ENCODE assay signal across 8 cellular contexts in the genomic region with DNA sequence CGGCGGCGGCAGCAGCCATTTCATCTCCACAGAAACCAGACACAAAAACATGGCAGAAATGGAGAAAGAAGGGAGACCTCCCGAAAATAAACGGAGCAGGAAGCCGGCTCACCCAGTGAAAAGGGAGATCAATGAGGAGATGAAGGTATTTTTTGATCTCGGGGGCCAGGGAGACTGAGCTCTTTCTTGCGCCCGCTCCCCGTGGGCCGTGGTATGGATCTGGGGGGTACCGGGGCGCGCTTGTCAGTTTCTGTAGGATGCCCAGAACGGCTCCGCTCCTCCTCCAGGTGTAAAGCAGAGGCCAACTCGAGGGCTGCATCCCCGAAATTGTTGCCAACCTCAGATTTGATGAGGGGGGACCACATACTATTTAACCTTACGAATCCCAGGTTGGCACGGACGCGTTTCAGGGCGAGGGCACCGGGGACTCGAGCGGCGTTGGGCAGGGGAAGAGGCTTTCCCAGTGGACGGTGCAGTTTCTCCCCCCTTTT. TPM values are rescaled to one million over a fixed set of nuclear protein-coding genes. Genes with fewer than 3 reads are reported as not detected.
DNase-seq lines count a peak whose midpoint lies in the region; ATAC-seq and TF ChIP-seq lines count a peak whose summit lies in the region.

No MANE protein-coding gene starts in this region.

- TF ChIP-seq CTCF in gastrocnemius medialis (IDR thresholded peaks at IDR 0.05 in 4 of 5, conservative IDR thresholded peaks at IDR 0.05 in 1 of 5) = no peak

- no peaks in the 10 kb centered on the region for H3K27me3 ChIP-seq in gastrocnemius medialis

- H3K27ac ChIP-seq in gastrocnemius medialis = peak overlapping the region; percentile 90 to 95 (median 92)

- intact Hi-C loops in left ventricle myocardium superior (cut with micrococcal nuclease) (loop anchor here (5.0 kb wide), 1 partner anchor 167 kb away; no protein-coding TSS in a partner anchor), gastrocnemius medialis (cut with DNase I; ENCODE audit: low total_unique reads) (loop anchor here (5.0 to 10.0 kb wide), 5 partner anchors 52 to 1696 kb away; no protein-coding TSS in a partner anchor)

- no peaks in the 10 kb centered on the region for H3K36me3 Mint-ChIP-seq in T-helper 2 cell treated with Interferon-gamma antibody and Interleukin-4, amounts not matched to agents 5 μg/mL and 100 μg/mL, for 36 hours (ENCODE audit: low read depth)
- no peaks in the 10 kb centered on the region for H3K36me3 Mint-ChIP-seq in activated CD4-positive, alpha-beta memory T cell treated with anti-CD3 and anti-CD28 coated beads, Interleukin-2, amount 10 ng/mL, durations not matched to agents 7 days and 5 days (ENCODE audit: low read depth)

- no peak for DNase-seq in T-helper 2 cell treated with Interferon-gamma antibody and Interleukin-4, amounts not matched to agents 5 μg/mL and 100 μg/mL, for 36 hours (ENCODE audit: low spot score)
- DNase-seq in T-helper 2 cell = no peak
- DNase-seq in activated CD4-positive, alpha-beta memory T cell treated with anti-CD3 and anti-CD28 coated beads, Interleukin-2, amount 10 ng/mL, durations not matched to agents 7 days and 5 days = no peak
- DNase-seq in left ventricle myocardium superior = peak; percentile 41
- DNase-seq in gastrocnemius medialis = peak in 1 of 2 donors; percentile 21
- no peak for DNase-seq in NCI-H146 (lab: John Stamatoyannopoulos, UW)
- no peak for DNase-seq in activated effector memory CD4-positive, alpha-beta T cell treated with anti-CD3 and anti-CD28 coated beads, Interleukin-2, amount 50 U/mL, for 16 hours
- no peak for DNase-seq in NCI-H128 (lab: John Stamatoyannopoulos, UW; ENCODE audit: unreplicated experiment)

- H3K9me3 Mint-ChIP-seq in T-helper 2 cell treated with Interferon-gamma antibody and Interleukin-4, amounts not matched to agents 5 μg/mL and 100 μg/mL, for 36 hours = no peaks in the 10 kb centered on the region
- H3K9me3 Mint-ChIP-seq in activated CD4-positive, alpha-beta memory T cell treated with anti-CD3 and anti-CD28 coated beads, Interleukin-2, amount 10 ng/mL, durations not matched to agents 7 days and 5 days = no peaks in the 10 kb centered on the region

- peaks cover 7% of the 10 kb centered on the region for H3K4me1 Mint-ChIP-seq in T-helper 2 cell treated with Interferon-gamma antibody and Interleukin-4, amounts not matched to agents 5 μg/mL and 100 μg/mL, for 36 hours (ENCODE audit: low read depth)
- H3K4me1 Mint-ChIP-seq in activated CD4-positive, alpha-beta memory T cell treated with anti-CD3 and anti-CD28 coated beads, Interleukin-2, amount 10 ng/mL, durations not matched to agents 7 days and 5 days = peaks cover 24% of the 10 kb centered on the region

- H3K4me3 ChIP-seq in gastrocnemius medialis = peak overlapping the region; percentile 69 to 94 (median 84)

- CTCF ChIA-PET in activated CD4-positive, alpha-beta memory T cell treated with anti-CD3 and anti-CD28 coated beads, Interleukin-2, amount 10 ng/mL, durations not matched to agents 7 days and 5 days (lab: Charles Lee) = no interaction called here

- H3K9me3 ChIP-seq in gastrocnemius medialis = no peaks in the 10 kb centered on the region

- TF ChIP-seq POLR2A in gastrocnemius medialis (IDR thresholded peaks at IDR 0.05) = no peak

- no peak overlapping the region for H3K27ac Mint-ChIP-seq in T-helper 2 cell treated with Interferon-gamma antibody and Interleukin-4, amounts not matched to agents 5 μg/mL and 100 μg/mL, for 36 hours
- H3K27ac Mint-ChIP-seq in activated CD4-positive, alpha-beta memory T cell treated with anti-CD3 and anti-CD28 coated beads, Interleukin-2, amount 10 ng/mL, durations not matched to agents 7 days and 5 days = no peak overlapping the region

- POLR2A ChIA-PET in activated CD4-positive, alpha-beta memory T cell treated with anti-CD3 and anti-CD28 coated beads, Interleukin-2, amount 10 ng/mL, durations not matched to agents 7 days and 5 days (lab: Charles Lee) = interaction anchor here (1.5 kb wide), 1 partner anchor 31 kb away, joined by 10 read pairs; a partner anchor contains a TSS

- H3K4me1 ChIP-seq in gastrocnemius medialis = peaks cover 35 to 42% of the 10 kb centered on the region in 2 donors

- ATAC-seq in left ventricle myocardium superior = no peak
- ATAC-seq in gastrocnemius medialis = no peak

- peaks cover 40% of the 10 kb centered on the region for H3K27me3 Mint-ChIP-seq in T-helper 2 cell treated with Interferon-gamma antibody and Interleukin-4, amounts not matched to agents 5 μg/mL and 100 μg/mL, for 36 hours (ENCODE audit: low read depth)
- H3K27me3 Mint-ChIP-seq in activated CD4-positive, alpha-beta memory T cell treated with anti-CD3 and anti-CD28 coated beads, Interleukin-2, amount 10 ng/mL, durations not matched to agents 7 days and 5 days = peaks cover 52% of the 10 kb centered on the region

- H3K4me3 Mint-ChIP-seq in T-helper 2 cell treated with Interferon-gamma antibody and Interleukin-4, amounts not matched to agents 5 μg/mL and 100 μg/mL, for 36 hours = peak overlapping the region; percentile 81
- H3K4me3 Mint-ChIP-seq in activated CD4-positive, alpha-beta memory T cell treated with anti-CD3 and anti-CD28 coated beads, Interleukin-2, amount 10 ng/mL, durations not matched to agents 7 days and 5 days = peak overlapping the region; percentile 72

- in situ Hi-C loops in gastrocnemius medialis (cut with MboI; ENCODE audit: low sequenced_read_pairs in 4 of 4) = loop anchor here in 3 of 4 donors (10.0 to 25.0 kb wide), 2 partner anchors 164 to 172 kb away; no protein-coding TSS in a partner anchor

- no peaks in the 10 kb centered on the region for H3K36me3 ChIP-seq in gastrocnemius medialis

RNA-seq across cellular contexts. Expression of a gene that starts 0.7 kb away (rescaled TPM):
- total RNA-seq in activated CD4-positive, alpha-beta memory T cell treated with anti-CD3 and anti-CD28 coated beads, Interleukin-2, amount 10 ng/mL, durations not matched to agents 7 days and 5 days = under 1 TPM; 0.33 to 0.38 TPM
- total RNA-seq in left ventricle myocardium superior (15.3 TPM), gastrocnemius medialis (10 to 100 TPM in 3 of 4 donors, 1 to 10 TPM in 1; 3.8 to 32.5 (median 19.4) TPM)

RNA-seq across cellular contexts. Expression of a gene that starts 31.2 kb away (rescaled TPM):
- 10 to 100 TPM; 11.5 to 11.8 TPM for total RNA-seq in activated CD4-positive, alpha-beta memory T cell treated with anti-CD3 and anti-CD28 coated beads, Interleukin-2, amount 10 ng/mL, durations not matched to agents 7 days and 5 days
- total RNA-seq in left ventricle myocardium superior (16.2 TPM), gastrocnemius medialis (10 to 100 TPM in 2 of 4 donors, 1 to 10 TPM in 2; 6.6 to 14.3 (median 10.0) TPM)
